Comparison of ENCODE assay signal across 16 cellular contexts in genomic region chr12:82835217-82835616, GRCh38.
DNase-seq lines count a peak whose midpoint lies in the region; ATAC-seq, FAIRE-seq and TF ChIP-seq lines count a peak whose summit lies in the region.
"Had no signal": no experiment of that assay in that cellular context is flagged by ENCODE, and none has a peak within 500 bp of the region (broad histone marks: within the 10 kb centered on the region; RNA-seq: fewer than 3 reads in every experiment).

No MANE protein-coding gene starts in this region.

- H3K9me2 ChIP-seq in PC-3 (replicated peaks; ENCODE audit: low read length): no peaks in the 10 kb centered on the region

- H2AFZ ChIP-seq in PC-3 (ENCODE audit: low read length): no peak overlapping the region
- no peak overlapping the region for H2AFZ ChIP-seq in endothelial cell of umbilical vein (ENCODE audit: low read depth, low read length)

- H4K20me1 ChIP-seq in PC-3 (ENCODE audit: low read length) (no peaks in the 10 kb centered on the region), endothelial cell of umbilical vein (replicated peaks; ENCODE audit: control insufficient read depth, extremely low read depth, insufficient read depth, low read length) (no peaks in the 10 kb centered on the region)

- H3K27ac ChIP-seq in PC-3 (ENCODE audit: low read length) (peak overlapping the region; percentile 40), endothelial cell of umbilical vein (ENCODE audit: insufficient read depth, low read depth, low read length) (peak overlapping the region; percentile 16), left lung (no peak overlapping the region), aorta (ENCODE audit: low read depth in 1 of 2, low read length in 2 of 2) (no peak overlapping the region), thyroid gland (peak overlapping the region in 1 of 3 donors; percentile 8)
- H3K27ac ChIP-seq: body of pancreas, epithelial cell of prostate, testis had no signal

- no peaks in the 10 kb centered on the region for H3K27me3 ChIP-seq in PC-3 (ENCODE audit: low read length)
- H3K27me3 ChIP-seq in endothelial cell of umbilical vein (ENCODE audit: control insufficient read depth in 2 of 2, insufficient read depth in 2 of 2, low read length in 2 of 2): no peaks in the 10 kb centered on the region
- no peaks in the 10 kb centered on the region for H3K27me3 ChIP-seq in left lung
- no peaks in the 10 kb centered on the region for H3K27me3 ChIP-seq in aorta (ENCODE audit: control insufficient read depth in 1 of 2, insufficient read depth in 2 of 2, low read length in 1 of 2)
- H3K27me3 ChIP-seq in thyroid gland: no peaks in the 10 kb centered on the region
- H3K27me3 ChIP-seq: body of pancreas, testis had no signal

- no peaks in the 10 kb centered on the region for H3F3A ChIP-seq in PC-3 (ENCODE audit: low read length, unreplicated experiment)

- ATAC-seq in PC-3 (peak; percentile 87), left lung (peak; percentile 25), aorta (ENCODE audit: low FRiP score) (no peak)
- ATAC-seq: activated T-helper 17 cell treated with anti-CD3 and anti-CD28 coated beads, Interleukin-2, amount 50 U/mL, for 72 hours; body of pancreas had no signal

- H3K79me2 ChIP-seq in PC-3 (ENCODE audit: low read length) (no peaks in the 10 kb centered on the region), endothelial cell of umbilical vein (ENCODE audit: control insufficient read depth, insufficient read depth, low read length) (no peaks in the 10 kb centered on the region)

- H3K9me3 ChIP-seq in PC-3 (ENCODE audit: low read length) (no peaks in the 10 kb centered on the region), endothelial cell of umbilical vein (replicated peaks; ENCODE audit: control insufficient read depth, insufficient read depth, low read length) (no peaks in the 10 kb centered on the region), left lung (no peaks in the 10 kb centered on the region), aorta (ENCODE audit: control insufficient read depth, low read length) (no peaks in the 10 kb centered on the region), thyroid gland (no peaks in the 10 kb centered on the region)
- H3K9me3 ChIP-seq: body of pancreas, testis had no signal

- H3K9ac ChIP-seq in PC-3 (ENCODE audit: low read length): no peak overlapping the region
- H3K9ac ChIP-seq in endothelial cell of umbilical vein (replicated peaks; ENCODE audit: extremely low read depth, insufficient read depth, low read length): no peak overlapping the region

- POLR2A ChIA-PET in PC-3 (lab: Charles Lee; ENCODE audit: unreplicated experiment): interaction anchor here (0.5 kb wide), 1 partner anchor 46 kb away, joined by 3 read pairs; no protein-coding TSS in a partner anchor
- POLR2A ChIA-PET in endothelial cell of umbilical vein (lab: Charles Lee): no interaction called here

- BruUV-seq in PC-3 (replicated peaks; lab: Mats Ljungman, UMichigan) (no TSS peak), endothelial cell of umbilical vein (replicated peaks; lab: Mats Ljungman, UMichigan) (no TSS peak)

- CTCF ChIA-PET in PC-3 (lab: Charles Lee): no interaction called here
- CTCF ChIA-PET in endothelial cell of umbilical vein (lab: Charles Lee): interaction anchor here (1.6 kb wide), 2 partner anchors 10 to 61 kb away, joined by 5 to 8 read pairs; no protein-coding TSS in a partner anchor

- intact Hi-C loops in PC-3 (cut with micrococcal nuclease) (no loop called here), endothelial cell of umbilical vein (cut with micrococcal nuclease) (no loop called here), left lung (cut with DNase I) (no loop called here), aorta (cut with DNase I) (no loop called here), thyroid gland (cut with DNase I) (no loop called here)

- no peak for TF ChIP-seq POLR2A in endothelial cell of umbilical vein (IDR thresholded peaks at IDR 0.05; ENCODE audit: low read depth, low read length)
- TF ChIP-seq POLR2A in thyroid gland (IDR thresholded peaks at IDR 0.05): no peak
- no peak for TF ChIP-seq POLR2A in GM12892 (IDR thresholded peaks at IDR 0.05; ENCODE audit: low read depth, low read length)

- dilution Hi-C loops in endothelial cell of umbilical vein (cut with MboI; ENCODE audit: extremely low pct_ligation_motif_present, low sequenced_read_pairs): no loop called here

- no peaks in the 10 kb centered on the region for H3K9me1 ChIP-seq in endothelial cell of umbilical vein (replicated peaks; ENCODE audit: control insufficient read depth, extremely low read depth, insufficient read depth, low read length)

- peak overlapping the region; percentile 32 for H3K4me2 ChIP-seq in PC-3 (ENCODE audit: low read length)
- peak overlapping the region; percentile 59 for H3K4me2 ChIP-seq in endothelial cell of umbilical vein (ENCODE audit: insufficient read depth, low read length)

- no peaks in the 10 kb centered on the region for H3K36me3 ChIP-seq in PC-3 (ENCODE audit: low read depth, low read length)
- H3K36me3 ChIP-seq in endothelial cell of umbilical vein (ENCODE audit: control insufficient read depth in 2 of 2, extremely low read depth in 1 of 2, insufficient read depth in 2 of 2, low read length in 2 of 2): no peaks in the 10 kb centered on the region
- no peaks in the 10 kb centered on the region for H3K36me3 ChIP-seq in left lung
- H3K36me3 ChIP-seq in aorta (ENCODE audit: control insufficient read depth in 1 of 2, insufficient read depth in 2 of 2, low read length in 1 of 2): no peaks in the 10 kb centered on the region
- H3K36me3 ChIP-seq in thyroid gland: no peaks in the 10 kb centered on the region

- FAIRE-seq in endothelial cell of umbilical vein (lab: Jason Lieb, UNC): no peak
- no peak for FAIRE-seq in GM12892 (lab: Jason Lieb, UNC)
- FAIRE-seq: TTC549 had no signal

- no peak overlapping the region for H3K4me3 ChIP-seq in PC-3 (ENCODE audit: low read length)
- no peak overlapping the region for H3K4me3 ChIP-seq in endothelial cell of umbilical vein (replicated peaks in 1 of 3; ENCODE audit: insufficient read depth in 1 of 3, low read depth in 1 of 3, low read length in 3 of 3)
- no peak overlapping the region for H3K4me3 ChIP-seq in left lung
- H3K4me3 ChIP-seq in aorta (ENCODE audit: low read length in 2 of 2): no peak overlapping the region
- no peak overlapping the region for H3K4me3 ChIP-seq in thyroid gland (replicated peaks in 1 of 3)
- H3K4me3 ChIP-seq: body of pancreas, testis had no signal

- DNase-seq in Ammon's horn (ENCODE audit: low spot score) (peak; percentile 27), PC-3 (peak; percentile 78), endothelial cell of umbilical vein (ENCODE audit: low read depth, low spot score) (peak; percentile 76), left lung (no peak), NCI-H1930 (lab: John Stamatoyannopoulos, UW) (no peak), aorta (no peak), thyroid gland (no peak), GM12892 (ENCODE audit: insufficient read length) (no peak)
- DNase-seq: activated CD4-positive, alpha-beta memory T cell treated with anti-CD3 and anti-CD28 coated beads, Interleukin-2, amount 10 ng/mL, durations not matched to agents 7 days and 5 days; body of pancreas; DMS 273 treated with DMSO at 0.1 percent for 48 hours; NCI-H2107; testis had no signal

- peaks cover 13% of the 10 kb centered on the region for H3K4me1 ChIP-seq in PC-3 (ENCODE audit: insufficient read depth, low read length)
- H3K4me1 ChIP-seq in endothelial cell of umbilical vein (ENCODE audit: control insufficient read depth, extremely low read depth, insufficient read depth, low read length): peaks cover 25% of the 10 kb centered on the region
- peaks cover 0 to 4% of the 10 kb centered on the region in 2 donors for H3K4me1 ChIP-seq in left lung
- no peaks in the 10 kb centered on the region for H3K4me1 ChIP-seq in aorta (ENCODE audit: control insufficient read depth in 1 of 2, insufficient read depth in 2 of 2, low read length in 2 of 2)
- H3K4me1 ChIP-seq in thyroid gland: no peaks in the 10 kb centered on the region
- H3K4me1 ChIP-seq: body of pancreas, testis had no signal

- TF ChIP-seq CTCF in PC-3 (conservative IDR thresholded peaks at IDR 0.05; ENCODE audit: low read depth, low read length) (no peak), endothelial cell of umbilical vein (IDR thresholded peaks at IDR 0.05; ENCODE audit: extremely low read depth in 1 of 2, insufficient read depth in 1 of 2, low read depth in 1 of 2, low read length in 2 of 2) (no peak), left lung (IDR thresholded peaks at IDR 0.05) (no peak), thyroid gland (IDR thresholded peaks at IDR 0.05) (no peak)

TF ChIP-seq in endothelial cell of umbilical vein, 7 proteins besides CTCF, POLR2A, EP300 and RAD21:
- TF ChIP-seq POLR2AphosphoS5 (IDR thresholded peaks at IDR 0.05; ENCODE audit: insufficient read depth, low read depth, low read length) (no peak), FOS (IDR thresholded peaks at IDR 0.05; ENCODE audit: borderline replicate concordance, insufficient read depth, low read length) (peak; percentile 89), JUN (IDR thresholded peaks at IDR 0.05; ENCODE audit: borderline replicate concordance, insufficient read depth, insufficient read length, low read depth) (peak; percentile 78)

Comparison
In these comparisons a context has a peak if more than half of its experiments do, and no peak if none do; other contexts are left out.
1. DNase-seq: peak in Ammon's horn (single experiment), PC-3 (single experiment) and endothelial cell of umbilical vein (single experiment); none in left lung (0 of 2), NCI-H1930 (0 of 2), aorta (0 of 2), thyroid gland (0 of 2) and GM12892 (single experiment).
2. H3K27ac ChIP-seq: peak in PC-3 (single experiment) and endothelial cell of umbilical vein (single experiment); none in left lung (0 of 2) and aorta (0 of 2).